ENCODE assay signal across 6 cellular contexts in the genomic region with DNA sequence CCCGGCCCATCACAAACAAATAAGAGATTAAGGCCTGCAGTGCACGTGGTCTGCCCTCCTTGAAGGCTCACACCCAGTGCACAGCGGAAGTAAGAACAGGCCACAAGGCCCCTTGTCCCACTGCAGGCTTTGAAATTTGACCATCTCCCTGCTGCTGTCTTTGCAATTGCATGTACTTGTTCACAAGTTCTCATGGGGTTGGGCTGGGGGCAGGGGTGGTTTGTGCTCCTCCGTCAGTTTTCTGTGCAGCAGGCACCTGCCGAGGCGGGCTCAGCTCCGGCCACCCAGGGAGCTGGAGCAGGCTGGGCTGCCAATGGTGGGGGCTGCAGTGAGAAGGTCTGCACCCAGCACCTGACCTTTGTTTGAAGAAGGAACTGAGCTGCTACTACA. TPM values are rescaled to one million over a fixed set of nuclear protein-coding genes. Genes with fewer than 3 reads are reported as not detected.
"Had no signal": no experiment of that assay in that cellular context is flagged by ENCODE, and none has a peak within 500 bp of the region (broad histone marks: within the 10 kb centered on the region; RNA-seq: fewer than 3 reads in every experiment).

No MANE protein-coding gene starts in this region.

RNA-seq across cellular contexts. Expression of a gene that starts 22.2 kb away (rescaled TPM):
- total RNA-seq: M059J, NCI-H460, PC-3, Right ventricle myocardium inferior, SJCRH30, SK-MEL-5 had no signal

RNA-seq across cellular contexts. Expression of a gene that starts 41.1 kb away (rescaled TPM):
- total RNA-seq: SJCRH30, SK-MEL-5 had no signal
